Comparison of ENCODE assay signal across 2 cellular contexts in the genomic region with DNA sequence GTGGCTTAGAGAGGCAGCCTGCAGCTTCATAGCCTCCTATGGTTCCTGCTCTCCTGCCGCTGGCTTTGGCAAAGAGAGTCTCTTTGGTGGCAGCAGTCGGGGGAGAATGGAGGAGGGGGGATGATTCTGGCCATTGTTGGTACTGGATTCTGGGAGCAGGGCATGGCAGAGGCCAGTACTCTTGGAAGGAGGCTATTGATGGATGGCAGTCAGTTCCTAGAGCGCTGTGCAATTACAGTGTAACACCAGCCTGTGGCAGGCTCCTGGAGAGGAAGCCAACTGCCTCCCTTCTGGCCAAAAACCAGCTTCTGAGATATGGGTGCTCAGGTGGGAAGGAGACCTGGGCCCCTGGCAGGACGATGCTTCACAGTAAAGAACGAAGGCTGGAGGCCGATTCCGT.
TF ChIP-seq lines count a peak whose summit lies in the region.

No MANE protein-coding gene starts in this region.

TF ChIP-seq in IMR-90, 13 proteins besides CTCF, POLR2A, EP300 and RAD21:
- TF ChIP-seq MXI1 (IDR thresholded peaks at IDR 0.05; ENCODE audit: borderline replicate concordance, low read depth, low read length) = no peak
- no peak for TF ChIP-seq NFE2L2 (IDR thresholded peaks at IDR 0.05; ENCODE audit: low read depth, low read length)
- no peak for TF ChIP-seq CHD1 (IDR thresholded peaks at IDR 0.05; ENCODE audit: low read depth, low read length)
- TF ChIP-seq FOS (IDR thresholded peaks at IDR 0.05; ENCODE audit: low read depth, low read length) = no peak
- TF ChIP-seq RFX5 (IDR thresholded peaks at IDR 0.05; ENCODE audit: low read depth, low read length) = no peak
- TF ChIP-seq MAFK (IDR thresholded peaks at IDR 0.05; ENCODE audit: low read depth, low read length) = no peak
- TF ChIP-seq, protein P1, sequence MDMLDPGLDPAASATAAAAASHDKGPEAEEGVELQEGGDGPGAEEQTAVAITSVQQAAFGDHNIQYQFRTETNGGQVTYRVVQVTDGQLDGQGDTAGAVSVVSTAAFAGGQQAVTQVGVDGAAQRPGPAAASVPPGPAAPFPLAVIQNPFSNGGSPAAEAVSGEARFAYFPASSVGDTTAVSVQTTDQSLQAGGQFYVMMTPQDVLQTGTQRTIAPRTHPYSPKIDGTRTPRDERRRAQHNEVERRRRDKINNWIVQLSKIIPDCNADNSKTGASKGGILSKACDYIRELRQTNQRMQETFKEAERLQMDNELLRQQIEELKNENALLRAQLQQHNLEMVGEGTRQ (IDR thresholded peaks at IDR 0.05; ENCODE audit: low read depth, low read length) = no peak
- TF ChIP-seq RCOR1 (IDR thresholded peaks at IDR 0.05; ENCODE audit: insufficient replicate concordance, low read length) = no peak
- TF ChIP-seq BHLHE40 (IDR thresholded peaks at IDR 0.05; ENCODE audit: low read depth, low read length) = no peak
- no peak for TF ChIP-seq MAZ (IDR thresholded peaks at IDR 0.05; ENCODE audit: borderline replicate concordance, low read depth, low read length)
- TF ChIP-seq, protein P2, sequence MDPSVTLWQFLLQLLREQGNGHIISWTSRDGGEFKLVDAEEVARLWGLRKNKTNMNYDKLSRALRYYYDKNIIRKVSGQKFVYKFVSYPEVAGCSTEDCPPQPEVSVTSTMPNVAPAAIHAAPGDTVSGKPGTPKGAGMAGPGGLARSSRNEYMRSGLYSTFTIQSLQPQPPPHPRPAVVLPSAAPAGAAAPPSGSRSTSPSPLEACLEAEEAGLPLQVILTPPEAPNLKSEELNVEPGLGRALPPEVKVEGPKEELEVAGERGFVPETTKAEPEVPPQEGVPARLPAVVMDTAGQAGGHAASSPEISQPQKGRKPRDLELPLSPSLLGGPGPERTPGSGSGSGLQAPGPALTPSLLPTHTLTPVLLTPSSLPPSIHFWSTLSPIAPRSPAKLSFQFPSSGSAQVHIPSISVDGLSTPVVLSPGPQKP (IDR thresholded peaks at IDR 0.05; ENCODE audit: borderline replicate concordance, low read depth, low read length) = no peak
- TF ChIP-seq SMC3 (IDR thresholded peaks at IDR 0.05; ENCODE audit: low read depth, low read length) = no peak

TF ChIP-seq in H1, 55 proteins besides CTCF, POLR2A, EP300 and RAD21:
- no peak for TF ChIP-seq NANOG (IDR thresholded peaks at IDR 0.05; ENCODE audit: insufficient read depth, low read depth, low read length, poor library complexity, severe bottlenecking)
- TF ChIP-seq RNF2 (IDR thresholded peaks at IDR 0.05; ENCODE audit: borderline replicate concordance, low read depth, low read length, missing control alignments, poor library complexity, severe bottlenecking) = no peak
- TF ChIP-seq, protein P3, sequence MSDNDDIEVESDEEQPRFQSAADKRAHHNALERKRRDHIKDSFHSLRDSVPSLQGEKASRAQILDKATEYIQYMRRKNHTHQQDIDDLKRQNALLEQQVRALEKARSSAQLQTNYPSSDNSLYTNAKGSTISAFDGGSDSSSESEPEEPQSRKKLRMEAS (IDR thresholded peaks at IDR 0.05) = no peak
- no peak for TF ChIP-seq SAP30 (IDR thresholded peaks at IDR 0.05; ENCODE audit: insufficient read depth, insufficient replicate concordance, low read length)
